Comparison of ENCODE assay signal across 13 cellular contexts in genomic region chr5:177606071-177607051, GRCh38. TPM values are rescaled to one million over a fixed set of nuclear protein-coding genes. Genes with fewer than 3 reads are reported as not detected.
A peak's percentile ranks its signal among the peaks of the same experiment; 100 is the strongest.
DNase-seq lines count a peak whose midpoint lies in the region; ATAC-seq, FAIRE-seq and TF ChIP-seq lines count a peak whose summit lies in the region.
"Had no signal": no experiment of that assay in that cellular context is flagged by ENCODE, and none has a peak within 500 bp of the region (broad histone marks: within the 10 kb centered on the region; RNA-seq: fewer than 3 reads in every experiment).

No MANE protein-coding gene starts in this region.

- no peaks in the 10 kb centered on the region for H3K9me3 Mint-ChIP-seq in T-helper 1 cell treated with Interleukin-12 subunit alpha and Interleukin-12 subunit beta and Interleukin-4 antibody, amounts not matched to agents 30 μg/mL and 1 μg/mL, for 36 hours
- no peaks in the 10 kb centered on the region for H3K9me3 Mint-ChIP-seq in naive thymus-derived CD4-positive, alpha-beta T cell
- H3K9me3 Mint-ChIP-seq: mesothelial cell of epicardium had no signal

- peak overlapping the region; percentile 10 for H3K27ac Mint-ChIP-seq in T-helper 1 cell treated with Interleukin-12 subunit alpha and Interleukin-12 subunit beta and Interleukin-4 antibody, amounts not matched to agents 30 μg/mL and 1 μg/mL, for 36 hours
- peak overlapping the region in 7 of 9 donors; percentile 18 to 76 (median 47) for H3K27ac Mint-ChIP-seq in naive thymus-derived CD4-positive, alpha-beta T cell

- H3K9ac ChIP-seq in K562 (ENCODE audit: insufficient read depth in 1 of 2, low read depth in 2 of 2, low read length in 2 of 2) = peak overlapping the region in 1 of 2 experiments; percentile 35; a peak in 1 of 4 replicates
- H3K9ac ChIP-seq in colonic mucosa (ENCODE audit: low read depth in 2 of 2, low read length in 2 of 2) = no peak overlapping the region

- no peak overlapping the region for H3K4me3 ChIP-seq in K562
- H3K4me3 ChIP-seq in naive thymus-derived CD4-positive, alpha-beta T cell (ENCODE audit: low read length) = no peak overlapping the region
- H3K4me3 ChIP-seq in colonic mucosa = no peak overlapping the region
- H3K4me3 ChIP-seq: tibial nerve had no signal

- H3K27ac ChIP-seq in K562 (ENCODE audit: extremely low read depth, low read depth, low read length) = no peak overlapping the region
- H3K27ac ChIP-seq in naive thymus-derived CD4-positive, alpha-beta T cell (ENCODE audit: low read depth, low read length) = no peak overlapping the region
- H3K27ac ChIP-seq in colonic mucosa = no peak overlapping the region
- H3K27ac ChIP-seq: neutrophil, tibial nerve had no signal

- H3K27me3 Mint-ChIP-seq in T-helper 1 cell treated with Interleukin-12 subunit alpha and Interleukin-12 subunit beta and Interleukin-4 antibody, amounts not matched to agents 30 μg/mL and 1 μg/mL, for 36 hours (ENCODE audit: low read depth) = no peaks in the 10 kb centered on the region
- no peaks in the 10 kb centered on the region for H3K27me3 Mint-ChIP-seq in naive thymus-derived CD4-positive, alpha-beta T cell

- 0 out of 3 replicates have a peak, but pooled peaks have one; percentile 14 for ATAC-seq in K562
- no peak for ATAC-seq in naive thymus-derived CD4-positive, alpha-beta T cell
- no peak for ATAC-seq in GM21576 (IDR thresholded peaks at IDR 0.05; ENCODE audit: unreplicated experiment)
- no peak for ATAC-seq in HG02973 (IDR thresholded peaks at IDR 0.05; ENCODE audit: unreplicated experiment)

- H3K27me3 ChIP-seq in K562 (ENCODE audit: control insufficient read depth in 2 of 2, insufficient read depth in 2 of 2, low read length in 2 of 2) (no peaks in the 10 kb centered on the region), colonic mucosa (no peaks in the 10 kb centered on the region)
- H3K27me3 ChIP-seq in naive thymus-derived CD4-positive, alpha-beta T cell (ENCODE audit: control insufficient read depth in 2 of 2, insufficient read depth in 2 of 2, low read length in 2 of 2) = no peaks in the 10 kb centered on the region
- H3K27me3 ChIP-seq: BE2C, neutrophil, tibial nerve had no signal

- 0 out of 2 replicates have a peak, but pooled peaks cover 10% of the 10 kb centered on the region for H4K20me1 ChIP-seq in K562 (replicated peaks; ENCODE audit: control insufficient read depth, insufficient read depth, low read length)

- peaks cover 8% of the 10 kb centered on the region for H3K36me3 Mint-ChIP-seq in T-helper 1 cell treated with Interleukin-12 subunit alpha and Interleukin-12 subunit beta and Interleukin-4 antibody, amounts not matched to agents 30 μg/mL and 1 μg/mL, for 36 hours (ENCODE audit: low read depth)
- H3K36me3 Mint-ChIP-seq in naive thymus-derived CD4-positive, alpha-beta T cell = peaks cover 0 to 5% (median 0%) of the 10 kb centered on the region in 5 donors
- H3K36me3 Mint-ChIP-seq: mesothelial cell of epicardium had no signal

- no peak overlapping the region for H3K4me3 Mint-ChIP-seq in T-helper 1 cell treated with Interleukin-12 subunit alpha and Interleukin-12 subunit beta and Interleukin-4 antibody, amounts not matched to agents 30 μg/mL and 1 μg/mL, for 36 hours
- H3K4me3 Mint-ChIP-seq in naive thymus-derived CD4-positive, alpha-beta T cell = no peak overlapping the region
- H3K4me3 Mint-ChIP-seq: mesothelial cell of epicardium had no signal

- intact Hi-C loops in K562 (cut with micrococcal nuclease) = no loop called here
- intact Hi-C loops in naive thymus-derived CD4-positive, alpha-beta T cell (cut with micrococcal nuclease) = loop anchor here (1.0 to 10.0 kb wide), 2 partner anchors 456 to 548 kb away; partner anchors contain the start of gene NHP2 (in 1 of the 2)
- intact Hi-C loops in colonic mucosa (cut with DNase I) = no loop called here

- H3K9me1 ChIP-seq in K562 (ENCODE audit: control insufficient read depth, insufficient read depth, low read length) = no peaks in the 10 kb centered on the region

- TF ChIP-seq POLR2A in K562 (conservative IDR thresholded peaks at IDR 0.05) = no peak

- peak; percentile 55 for FAIRE-seq in K562 (lab: Jason Lieb, UNC)
- FAIRE-seq: frontal cortex had no signal

- in situ Hi-C loops in K562 (cut with MboI) = loop anchor here (25.0 kb wide), 1 partner anchor 456 kb away; no protein-coding TSS in a partner anchor

- no peak overlapping the region for H3K4me2 ChIP-seq in K562 (ENCODE audit: insufficient read depth, low read length)

- POLR2A ChIA-PET in K562 (lab: Yijun Ruan, JAX) = interaction anchor here (1.1 to 1.6 kb wide), 2 partner anchors 9 to 14 kb away, joined by 3 to 6 read pairs; partner anchors contain the start of gene TMED9
- POLR2A ChIA-PET in naive thymus-derived CD4-positive, alpha-beta T cell (lab: Charles Lee) = interaction anchor here (0.9 to 1.0 kb wide), 2 partner anchors 14 to 18 kb away, joined by 3 to 5 read pairs; no protein-coding TSS in a partner anchor

- no peak for TF ChIP-seq CTCF in GM10266 (IDR thresholded peaks at IDR 0.05; ENCODE audit: control insufficient read depth, insufficient read depth, low read depth, missing control alignments)
- TF ChIP-seq CTCF in K562 (IDR thresholded peaks at IDR 0.05 in 2 of 3, conservative IDR thresholded peaks at IDR 0.05 in 1 of 3; ENCODE audit: insufficient read depth in 2 of 3, low read depth in 1 of 3, low read length in 3 of 3) = peak in 2 of 3 experiments; percentile 12 to 20; a peak in 2 of 6 replicates
- TF ChIP-seq CTCF in colonic mucosa (IDR thresholded peaks at IDR 0.05) = no peak

- CTCF ChIA-PET in K562 (lab: Yijun Ruan, JAX; ENCODE audit: low intra/inter-chr PET ratio) = no interaction called here
- CTCF ChIA-PET in naive thymus-derived CD4-positive, alpha-beta T cell (lab: Charles Lee) = no interaction called here

- DNase-seq in T-helper 1 cell (no peak), GM10266 (ENCODE audit: extremely low spot score) (peak; percentile 5), K562 (ENCODE audit: extremely low read depth in 1 of 4, low spot score in 3 of 4) (no peak), colonic mucosa (no peak)
- DNase-seq in naive thymus-derived CD4-positive, alpha-beta T cell = no peak

- H3K9me3 ChIP-seq in K562 (replicated peaks; ENCODE audit: control insufficient read depth, insufficient read depth, low read depth, low read length) (no peaks in the 10 kb centered on the region), colonic mucosa (no peaks in the 10 kb centered on the region)
- no peaks in the 10 kb centered on the region for H3K9me3 ChIP-seq in naive thymus-derived CD4-positive, alpha-beta T cell (ENCODE audit: control insufficient read depth in 2 of 3, low read length in 3 of 3)
- H3K9me3 ChIP-seq: BE2C, neutrophil, tibial nerve had no signal

- no peak for TF ChIP-seq EP300 in K562 (IDR thresholded peaks at IDR 0.05; ENCODE audit: low read length)

- H3K4me1 ChIP-seq in K562 (replicated peaks in 1 of 2; ENCODE audit: control insufficient read depth in 2 of 2, insufficient read depth in 2 of 2, low read length in 2 of 2) = peaks cover 0 to 47% of the 10 kb centered on the region in 2 experiments; a peak in 4 of 5 replicates
- no peaks in the 10 kb centered on the region for H3K4me1 ChIP-seq in naive thymus-derived CD4-positive, alpha-beta T cell (ENCODE audit: control insufficient read depth in 2 of 2, insufficient read depth in 2 of 2, low read length in 2 of 2)
- H3K4me1 ChIP-seq in colonic mucosa = peaks cover 8% of the 10 kb centered on the region
- H3K4me1 ChIP-seq: BE2C had no signal

- WGBS in K562 (ENCODE audit: insufficient coverage, low coverage, missing lambda C conversion rate) = 64% methylated on average over 22 of the region's 22 CpGs

- no peak overlapping the region for H2AFZ ChIP-seq in K562 (ENCODE audit: low read depth, low read length)

- BruUV-seq in K562 (replicated peaks; lab: Mats Ljungman, UMichigan) = no TSS peak

- peaks cover 4% of the 10 kb centered on the region for H3K4me1 Mint-ChIP-seq in T-helper 1 cell treated with Interleukin-12 subunit alpha and Interleukin-12 subunit beta and Interleukin-4 antibody, amounts not matched to agents 30 μg/mL and 1 μg/mL, for 36 hours (ENCODE audit: low read depth)
- peaks cover 7 to 42% (median 35%) of the 10 kb centered on the region in 7 donors for H3K4me1 Mint-ChIP-seq in naive thymus-derived CD4-positive, alpha-beta T cell

- TF ChIP-seq RAD21 in K562 (CRISPR knock-in tag; conservative IDR thresholded peaks at IDR 0.05 in 1 of 2, IDR thresholded peaks at IDR 0.05 in 1 of 2) = peak in 1 of 2 experiments; percentile 23; a peak in 1 of 4 replicates

- H3K36me3 ChIP-seq in K562 (ENCODE audit: control insufficient read depth, insufficient read depth, low read length) = peaks cover 9% of the 10 kb centered on the region; the same call in 1 of the 3 replicates
- peaks cover 0 to 43% (median 0%) of the 10 kb centered on the region in 3 experiments for H3K36me3 ChIP-seq in naive thymus-derived CD4-positive, alpha-beta T cell (ENCODE audit: control insufficient read depth in 2 of 3, insufficient read depth in 3 of 3, low read length in 3 of 3)
- H3K36me3 ChIP-seq in colonic mucosa = no peaks in the 10 kb centered on the region
- H3K36me3 ChIP-seq: BE2C had no signal

- peaks cover 1% of the 10 kb centered on the region; the same call in 1 of the 3 replicates for H3K79me2 ChIP-seq in K562 (ENCODE audit: control insufficient read depth, insufficient read depth, low read length)

RNA-seq across cellular contexts. Expression of gene B4GALT7, which starts 6.4 kb away (rescaled TPM):
- total RNA-seq in K562 (2011; cell fraction: chromatin; rRNA removed; ENCODE audit: low replicate concordance) = 14.2 and 45.7 TPM in 2 replicates
- 39.6 and 42.7 TPM in 2 replicates for total RNA-seq in K562 (2011; cell fraction: nucleolus; rRNA removed)
- total RNA-seq in K562 (2011; cell fraction: nucleoplasm; rRNA removed) = 25.6 and 30.6 TPM in 2 replicates
- total RNA-seq in K562 (2014; rRNA removed) = 15.1 and 18.2 TPM in 2 replicates
- 2.3 and 4.6 TPM in 2 replicates for total RNA-seq in K562 (2014; rRNA removed; fragmentation: Illumina TruSeq; extraction: Trizol)
- total RNA-seq in K562 (2015; rRNA removed; fragmentation: Illumina TruSeq; extraction: Trizol) = 9.1 and 9.7 TPM in 2 replicates
- 17.7 and 18.3 TPM in 2 replicates for total RNA-seq in K562 (2021)
- polyA plus RNA-seq in K562 (2011; rRNA removed) = 9.5 and 11.4 TPM in 2 replicates
- polyA plus RNA-seq in K562 (2011; cell fraction: cytosol; rRNA removed) = 12.4 and 32.8 TPM in 2 replicates
- 18.8 and 34.8 TPM in 2 replicates for polyA plus RNA-seq in K562 (2011; cell fraction: nucleus; rRNA removed)
- polyA plus RNA-seq in K562 (2012) = 11.7 and 19.4 TPM in 2 replicates
- 8.8 and 14.6 TPM in 2 replicates for polyA plus RNA-seq in K562 (2014; fragmentation: Illumina TruSeq; extraction: Trizol)
- under 1 TPM; 0.34 to 0.88 TPM for polyA plus RNA-seq in K562 (2014; fragmentation: Nextera tagmentation; extraction: Ambion mirVana)
- 15.0 and 16.6 TPM in 2 replicates for polyA plus RNA-seq in K562 (2014; rRNA removed)
- polyA minus RNA-seq in K562 (2011; rRNA and poly(A)+ RNA removed) = 3.1 and 5.6 TPM in 2 replicates
- 7.4 and 7.8 TPM in 2 replicates for polyA minus RNA-seq in K562 (2011; cell fraction: cytosol; rRNA and poly(A)+ RNA removed)
- polyA minus RNA-seq in K562 (2011; cell fraction: nucleus; rRNA and poly(A)+ RNA removed) = 12.8 and 18.5 TPM in 2 replicates
- 10 to 100 TPM; 25.4 to 42.2 (median 32.1) TPM for total RNA-seq in naive thymus-derived CD4-positive, alpha-beta T cell
- 10 to 100 TPM; 18.8 to 24.9 TPM for polyA plus RNA-seq in naive thymus-derived CD4-positive, alpha-beta T cell
- 10 to 100 TPM; 19.2 to 30.3 TPM for total RNA-seq in colonic mucosa

RNA-seq across cellular contexts. Expression of gene TMED9, which starts 14.4 kb away (rescaled TPM):
- total RNA-seq in K562 (2011; cell fraction: chromatin; rRNA removed; ENCODE audit: low replicate concordance) = 151 and 356 TPM in 2 replicates
- total RNA-seq in K562 (2011; cell fraction: nucleolus; rRNA removed) = 455 and 495 TPM in 2 replicates
- total RNA-seq in K562 (2011; cell fraction: nucleoplasm; rRNA removed) = 410 and 412 TPM in 2 replicates
- 90.0 and 98.0 TPM in 2 replicates for total RNA-seq in K562 (2014; rRNA removed)
- total RNA-seq in K562 (2014; rRNA removed; fragmentation: Illumina TruSeq; extraction: Trizol) = 57.1 and 65.9 TPM in 2 replicates
- total RNA-seq in K562 (2015; rRNA removed; fragmentation: Illumina TruSeq; extraction: Trizol) = 72.8 and 73.5 TPM in 2 replicates
- 147 and 173 TPM in 2 replicates for total RNA-seq in K562 (2021)
- 301 and 375 TPM in 2 replicates for polyA plus RNA-seq in K562 (2011; rRNA removed)
- 280 and 325 TPM in 2 replicates for polyA plus RNA-seq in K562 (2011; cell fraction: cytosol; rRNA removed)
- 112 and 139 TPM in 2 replicates for polyA plus RNA-seq in K562 (2011; cell fraction: nucleus; rRNA removed)
- 181 and 366 TPM in 2 replicates for polyA plus RNA-seq in K562 (2012)
- 144 and 168 TPM in 2 replicates for polyA plus RNA-seq in K562 (2014; fragmentation: Illumina TruSeq; extraction: Trizol)
- polyA plus RNA-seq in K562 (2014; fragmentation: Nextera tagmentation; extraction: Ambion mirVana) = 10 to 100 TPM; 43.7 to 53.2 TPM
- 213 and 235 TPM in 2 replicates for polyA plus RNA-seq in K562 (2014; rRNA removed)
- polyA minus RNA-seq in K562 (2011; rRNA and poly(A)+ RNA removed) = 208 and 226 TPM in 2 replicates
- polyA minus RNA-seq in K562 (2011; cell fraction: cytosol; rRNA and poly(A)+ RNA removed) = 75.1 and 101 TPM in 2 replicates
- polyA minus RNA-seq in K562 (2011; cell fraction: nucleus; rRNA and poly(A)+ RNA removed) = 40.4 and 90.7 TPM in 2 replicates
- total RNA-seq in naive thymus-derived CD4-positive, alpha-beta T cell = 100 to 1,000 TPM in 1 of 5 experiments, 10 to 100 TPM in 4; 50.5 to 144 (median 67.5) TPM
- 100 to 1,000 TPM in 1 of 2 donors, 10 to 100 TPM in 1; 99.7 to 103 TPM for polyA plus RNA-seq in naive thymus-derived CD4-positive, alpha-beta T cell
- total RNA-seq in colonic mucosa = 100 to 1,000 TPM; 187 to 303 TPM

RNA-seq across cellular contexts. Expression of gene FAM193B, which starts 52.0 kb away (rescaled TPM):
- 296 and 489 TPM in 2 replicates for total RNA-seq in K562 (2011; cell fraction: chromatin; rRNA removed; ENCODE audit: low replicate concordance)
- total RNA-seq in K562 (2011; cell fraction: nucleolus; rRNA removed) = 300 and 332 TPM in 2 replicates
- total RNA-seq in K562 (2011; cell fraction: nucleoplasm; rRNA removed) = 230 and 273 TPM in 2 replicates
- total RNA-seq in K562 (2014; rRNA removed) (33.6 and 53.1 TPM in 2 replicates), K562 (2014; rRNA removed; fragmentation: Illumina TruSeq; extraction: Trizol) (15.2 and 18.0 TPM in 2 replicates), K562 (2015; rRNA removed; fragmentation: Illumina TruSeq; extraction: Trizol) (31.7 and 37.3 TPM in 2 replicates), K562 (2021) (58.7 and 59.4 TPM in 2 replicates), colonic mucosa (10 to 100 TPM; 39.4 to 78.6 TPM)
- polyA plus RNA-seq in K562 (2011; rRNA removed) (51.5 and 73.5 TPM in 2 replicates), K562 (2014; fragmentation: Illumina TruSeq; extraction: Trizol) (44.1 and 45.0 TPM in 2 replicates), K562 (2014; fragmentation: Nextera tagmentation; extraction: Ambion mirVana) (1 to 10 TPM; 4.4 to 5.0 TPM), K562 (2014; rRNA removed) (73.4 and 76.4 TPM in 2 replicates)
- 30.7 and 38.5 TPM in 2 replicates for polyA plus RNA-seq in K562 (2011; cell fraction: cytosol; rRNA removed)
- 492 and 661 TPM in 2 replicates for polyA plus RNA-seq in K562 (2011; cell fraction: nucleus; rRNA removed)
- 52.7 and 87.6 TPM in 2 replicates for polyA plus RNA-seq in K562 (2012)
- polyA minus RNA-seq in K562 (2011; rRNA and poly(A)+ RNA removed) = 11.0 and 15.0 TPM in 2 replicates
- polyA minus RNA-seq in K562 (2011; cell fraction: cytosol; rRNA and poly(A)+ RNA removed) = 10.5 and 24.3 TPM in 2 replicates
- polyA minus RNA-seq in K562 (2011; cell fraction: nucleus; rRNA and poly(A)+ RNA removed) = 47.3 and 51.4 TPM in 2 replicates
- total RNA-seq in naive thymus-derived CD4-positive, alpha-beta T cell = 100 to 1,000 TPM; 102 to 275 (median 175) TPM
- 1 to 10 TPM; 4.1 TPM for polyA plus RNA-seq in naive thymus-derived CD4-positive, alpha-beta T cell

Comparison
In these comparisons a context has a peak if more than half of its experiments do, and no peak if none do; other contexts are left out.
1. CTCF ChIP-seq: peak in K562 (2 of 3); none in GM10266 (single experiment) and colonic mucosa (single experiment).
2. intact Hi-C loops: an anchor here in naive thymus-derived CD4-positive, alpha-beta T cell (1.0 to 10.0 kb wide); none called in K562 and colonic mucosa.